Comparison of ENCODE assay signal across 16 cellular contexts in the genomic region with DNA sequence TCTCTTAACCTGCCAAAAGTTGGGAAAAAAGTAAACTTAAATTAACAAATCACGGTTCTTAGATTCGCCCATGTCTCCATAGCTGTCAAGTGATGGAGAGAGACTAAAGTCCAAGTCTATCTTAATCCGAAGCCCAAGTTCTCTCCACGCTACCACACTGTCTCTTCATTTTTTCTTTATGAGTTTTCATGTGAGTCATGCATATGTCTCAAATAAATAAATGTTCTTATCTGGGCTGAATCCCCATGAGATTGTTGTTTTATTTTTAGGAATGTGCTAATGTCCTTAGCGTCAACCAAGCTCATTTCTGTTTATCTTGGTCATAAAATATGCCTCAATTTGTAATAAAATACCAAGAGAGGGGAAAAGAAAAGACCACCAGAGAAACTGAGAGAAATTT.
DNase-seq lines count a peak whose midpoint lies in the region; ATAC-seq, FAIRE-seq and TF ChIP-seq lines count a peak whose summit lies in the region.
"Had no signal": no experiment of that assay in that cellular context is flagged by ENCODE, and none has a peak within 500 bp of the region (broad histone marks: within the 10 kb centered on the region; RNA-seq: fewer than 3 reads in every experiment).

No MANE protein-coding gene starts in this region.

- FAIRE-seq in bronchial epithelial cell (lab: Jason Lieb, UNC), result no peak
- FAIRE-seq: colon had no signal

- DNase-seq in AG10803 (ENCODE audit: low read depth) (peak; percentile 8), HT1080 (ENCODE audit: low read depth) (peak; percentile 4), bronchial epithelial cell (ENCODE audit: low read depth) (peak; percentile 23), myocyte (ENCODE audit: low read depth) (peak; percentile 42), AG08395 (ENCODE audit: low spot score) (no peak), NCI-H2081 (lab: John Stamatoyannopoulos, UW) (no peak), NCI-H187 treated with DMSO at 0.1 percent for 48 hours (lab: John Stamatoyannopoulos, UW) (no peak)
- DNase-seq: activated naive CD4-positive, alpha-beta T cell treated with anti-CD3 and anti-CD28 coated beads for 36 hours; BE2C; occipital lobe; stimulated activated CD4-positive, alpha-beta T cell treated with anti-CD3 and anti-CD28 coated beads, Interleukin-15, amount 100 ng/mL, for 24 hours; SW 1271; thyroid gland; WERI-Rb-1 had no signal

- no peak for ATAC-seq in GM18498 (IDR thresholded peaks at IDR 0.05; ENCODE audit: unreplicated experiment)

- H3K4me3 ChIP-seq in AG10803 (ENCODE audit: low read length), result no peak overlapping the region
- no peak overlapping the region for H3K4me3 ChIP-seq in bronchial epithelial cell (ENCODE audit: low read depth, low read length)
- H3K4me3 ChIP-seq: thyroid gland had no signal

- no peaks in the 10 kb centered on the region for H3K27me3 ChIP-seq in bronchial epithelial cell (ENCODE audit: control insufficient read depth, insufficient read depth, low read length)
- H3K27me3 ChIP-seq: BE2C, thyroid gland had no signal

- H3K36me3 ChIP-seq in bronchial epithelial cell (ENCODE audit: control insufficient read depth, insufficient read depth, low read length), result no peaks in the 10 kb centered on the region
- H3K36me3 ChIP-seq: BE2C, thyroid gland, WERI-Rb-1 had no signal

- TF ChIP-seq CTCF in AG10803 (conservative IDR thresholded peaks at IDR 0.05; ENCODE audit: low read length) (no peak), bronchial epithelial cell (IDR thresholded peaks at IDR 0.05; ENCODE audit: insufficient read depth, low read length, severe bottlenecking) (no peak)

Comparison
In these comparisons a context has a peak if more than half of its experiments do, and no peak if none do; other contexts are left out.
1. DNase-seq: peak in AG10803 (single experiment), HT1080 (single experiment), bronchial epithelial cell (single experiment) and myocyte (single experiment); none in AG08395 (single experiment), NCI-H2081 (0 of 2) and NCI-H187 treated with DMSO at 0.1 percent for 48 hours (single experiment).